In genomic region chr5:163861670-163862069, GRCh38 we compare ENCODE assay signal across 22 cellular contexts.
"Had no signal": no experiment of that assay in that cellular context is flagged by ENCODE, and none has a peak within 500 bp of the region (broad histone marks: within the 10 kb centered on the region; RNA-seq: fewer than 3 reads in every experiment).

No MANE protein-coding gene starts in this region.

- DNase-seq: activated gamma-delta T cell treated with Interleukin-2 at 50 U/mL for 16 hours; activated T-cell treated with anti-CD3 and anti-CD28 coated beads, Interleukin-2, amount 50 U/mL, for 1 hour; adrenal gland; colonic mucosa; endodermal cell; kidney; left lung; pancreas; psoas muscle; right cardiac atrium; stimulated activated CD4-positive, alpha-beta T cell treated with anti-CD3 and anti-CD28 coated beads, Interleukin-1b, Interleukin-23, amount 100 ng/mL, for 48 hours; substantia nigra; T-helper 1 cell; thyroid gland; upper lobe of right lung had no signal

- H3K36me3 ChIP-seq: adrenal gland, colonic mucosa, left lung, neutrophil, pancreas, thyroid gland, upper lobe of right lung had no signal

- H3K27me3 ChIP-seq: adrenal gland, colonic mucosa, left lung, neutrophil, pancreas, thyroid gland, upper lobe of right lung had no signal

- H3K4me1 ChIP-seq: adrenal gland, colonic mucosa, left lung, pancreas, psoas muscle, thyroid gland, upper lobe of right lung had no signal

- H3K4me3 ChIP-seq: adrenal gland, colonic mucosa, left lung, lung, pancreas, psoas muscle, skin epidermis, thyroid gland, upper lobe of right lung had no signal

- ATAC-seq: left lung, pancreas, psoas muscle, right cardiac atrium, upper lobe of right lung, WTC11 had no signal

- FAIRE-seq: astrocyte, kidney, pancreas, TTC549 had no signal

- H3K27ac ChIP-seq: adrenal gland, colonic mucosa, epithelial cell of prostate, left lung, neutrophil, pancreas, psoas muscle, skin epidermis, thyroid gland, upper lobe of right lung had no signal

- H3K9me3 ChIP-seq: adrenal gland, colonic mucosa, neutrophil, pancreas, psoas muscle, thyroid gland, upper lobe of right lung had no signal
